In genomic region chr6:30597315-30598144, GRCh38 we compare ENCODE assay signal across 8 cellular contexts. TPM values are rescaled to one million over a fixed set of nuclear protein-coding genes. Genes with fewer than 3 reads are reported as not detected.
A peak's percentile ranks its signal among the peaks of the same experiment; 100 is the strongest.
DNase-seq lines count a peak whose midpoint lies in the region; ATAC-seq and TF ChIP-seq lines count a peak whose summit lies in the region.
"Not testable (repeated sequence)": the region's sequence is repeated elsewhere in the genome, so short reads cannot be mapped to it uniquely, and the experiment has no call there.

No MANE protein-coding gene starts in this region.

- H3K9me3 ChIP-seq in SJSA1 (replicated peaks) = not testable (repeated sequence)

- H3K27ac ChIP-seq in SJSA1 = not testable (repeated sequence)
- H3K27ac ChIP-seq in epithelial cell of prostate = peak overlapping the region; percentile 8

- CTCF ChIA-PET in BJ (lab: Yijun Ruan, JAX) = interaction anchor here (0.6 to 4.7 kb wide), 18 partner anchors 9 to 486 kb away, joined by 3 to 56 read pairs (median 5); no protein-coding TSS in a partner anchor

- H3K27me3 Mint-ChIP-seq in memory B cell = not testable (repeated sequence)

- POLR2A ChIA-PET in BJ (lab: Charles Lee) = not testable (repeated sequence)

- H3K27ac Mint-ChIP-seq in memory B cell = peak overlapping the region; percentile 26

- H3K9me3 Mint-ChIP-seq in memory B cell = not testable (repeated sequence)

- H3K4me3 Mint-ChIP-seq in memory B cell = not testable (repeated sequence)

- peak; percentile 72 for ATAC-seq in GM19455 (IDR thresholded peaks at IDR 0.05; ENCODE audit: unreplicated experiment)
- ATAC-seq in memory B cell (ENCODE audit: low read depth) = peak; percentile 95

- not testable (repeated sequence) for H3K4me1 Mint-ChIP-seq in memory B cell

- not testable (repeated sequence) for H3K4me1 ChIP-seq in SJSA1 (replicated peaks)

- peaks cover 14% of the 10 kb centered on the region for H3K36me3 Mint-ChIP-seq in memory B cell

- DNase-seq in BJ (ENCODE audit: low read depth); epithelial cell of prostate (ENCODE audit: low read depth, low spot score): not testable (repeated sequence)
- peak; percentile 38 for DNase-seq in NCI-H1048 (lab: John Stamatoyannopoulos, UW)
- peak; percentile 62 to 79 for DNase-seq in SJSA1 (ENCODE audit: low read depth in 1 of 2, low spot score in 2 of 2)
- DNase-seq in activated T-cell treated with anti-CD3 and anti-CD28 coated beads, Interleukin-2, amount 50 U/mL, for 48 hours = peak; percentile 88 to 90
- DNase-seq in memory B cell (ENCODE audit: low spot score in 2 of 2) = peak; percentile 77 to 82
- peak; percentile 51 to 68 (median 51) for DNase-seq in stimulated activated CD4-positive, alpha-beta T cell treated with anti-CD3 and anti-CD28 coated beads, TNF-alpha, amount 100 ng/mL, for 1 hour (ENCODE audit: low read depth in 3 of 3, low spot score in 1 of 3)

- not testable (repeated sequence) for H3K4me3 ChIP-seq in BJ (ENCODE audit: low read depth, low read length); SJSA1

- peak; percentile 82 for TF ChIP-seq CTCF in BJ (IDR thresholded peaks at IDR 0.05; ENCODE audit: insufficient read depth, low read depth, low read length)

- H3K27me3 ChIP-seq in BJ (ENCODE audit: control insufficient read depth, insufficient read depth, low read length); SJSA1 (replicated peaks): not testable (repeated sequence)

- H3K36me3 ChIP-seq in BJ (ENCODE audit: control insufficient read depth, insufficient read depth, low read length) (peaks cover 15% of the 10 kb centered on the region), SJSA1 (peaks cover 63% of the 10 kb centered on the region)

RNA-seq across cellular contexts. Expression of gene PPP1R10, which starts 19.5 kb away (rescaled TPM):
- 27.0 and 32.2 TPM in 2 replicates for polyA plus RNA-seq in BJ (2011; rRNA removed)
- polyA minus RNA-seq in BJ (2011; rRNA and poly(A)+ RNA removed) = 49.2 and 50.6 TPM in 2 replicates
- total RNA-seq in SJSA1 (2014; rRNA removed; shearing (Covaris generic)) = 16.8 and 21.0 TPM in 2 replicates

RNA-seq across cellular contexts. Expression of gene MRPS18B, which starts 20.1 kb away (rescaled TPM):
- 58.7 and 69.3 TPM in 2 replicates for polyA plus RNA-seq in BJ (2011; rRNA removed)
- polyA minus RNA-seq in BJ (2011; rRNA and poly(A)+ RNA removed) = 32.8 and 53.6 TPM in 2 replicates
- 44.4 and 46.8 TPM in 2 replicates for total RNA-seq in SJSA1 (2014; rRNA removed; shearing (Covaris generic))

RNA-seq across cellular contexts. Expression of gene ABCF1, which starts 26.3 kb away (rescaled TPM):
- polyA plus RNA-seq in BJ (2011; rRNA removed) = 30.0 and 37.9 TPM in 2 replicates
- 48.5 and 54.9 TPM in 2 replicates for polyA minus RNA-seq in BJ (2011; rRNA and poly(A)+ RNA removed)
- 38.8 and 59.3 TPM in 2 replicates for total RNA-seq in SJSA1 (2014; rRNA removed; shearing (Covaris generic))

RNA-seq across cellular contexts. Expression of gene ATAT1, which starts 29.1 kb away (rescaled TPM):
- 5.5 and 6.8 TPM in 2 replicates for polyA plus RNA-seq in BJ (2011; rRNA removed)
- polyA minus RNA-seq in BJ (2011; rRNA and poly(A)+ RNA removed) = 6.5 and 6.9 TPM in 2 replicates
- total RNA-seq in SJSA1 (2014; rRNA removed; shearing (Covaris generic)) = 0.66 and 3.4 TPM in 2 replicates

RNA-seq across cellular contexts. Expression of gene PRR3, which starts 40.4 kb away (rescaled TPM):
- polyA plus RNA-seq in BJ (2011; rRNA removed) = 15.8 and 16.0 TPM in 2 replicates
- polyA minus RNA-seq in BJ (2011; rRNA and poly(A)+ RNA removed) = 9.4 and 20.5 TPM in 2 replicates
- 7.8 and 7.9 TPM in 2 replicates for total RNA-seq in SJSA1 (2014; rRNA removed; shearing (Covaris generic))
